ENCODE assay signal across 8 cellular contexts in the genomic region with DNA sequence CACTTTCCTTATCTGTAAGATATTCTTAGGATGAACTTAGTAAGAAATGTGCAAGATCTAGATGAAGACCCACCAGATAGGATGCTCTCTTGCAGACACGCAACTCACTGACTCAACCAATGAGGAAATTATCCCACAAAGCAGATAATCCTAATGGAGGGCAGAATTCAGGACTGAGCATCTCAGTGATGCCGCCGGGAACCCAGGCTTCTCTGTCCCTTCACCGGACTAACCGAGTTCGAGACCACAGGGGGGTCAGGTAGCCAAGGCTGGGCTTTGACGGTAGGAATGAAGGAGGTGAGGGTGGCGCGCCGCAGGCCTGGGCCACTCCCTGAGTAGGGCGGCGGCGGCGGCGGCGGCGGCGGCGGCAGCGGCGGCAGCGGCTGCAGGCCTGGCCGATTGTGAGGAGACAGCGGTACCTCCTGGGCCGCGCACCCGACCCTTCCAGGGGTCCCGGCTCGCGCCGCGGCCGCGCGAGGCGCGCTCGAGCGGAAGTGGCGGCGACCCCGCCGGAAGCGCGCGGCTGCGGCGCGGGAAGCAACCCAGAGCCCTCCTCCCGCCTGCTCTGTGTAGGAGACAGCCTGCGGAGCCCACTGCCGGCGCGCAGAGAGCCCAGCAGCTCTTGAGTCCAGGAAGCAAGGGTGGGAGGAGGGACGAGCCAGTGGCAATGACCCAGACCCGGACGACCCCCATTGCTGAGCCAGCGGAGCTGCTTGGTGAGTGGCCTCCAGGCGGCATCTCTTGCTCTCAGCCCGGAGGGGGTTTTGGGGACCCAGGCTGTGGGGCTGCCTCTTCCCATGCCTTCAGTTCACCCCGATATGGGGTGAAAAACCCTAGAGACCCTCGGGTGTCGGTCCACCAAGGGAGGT. TPM values are rescaled to one million over a fixed set of nuclear protein-coding genes. Genes with fewer than 3 reads are reported as not detected.
DNase-seq lines count a peak whose midpoint lies in the region; ATAC-seq and TF ChIP-seq lines count a peak whose summit lies in the region.

A gene with protein sequence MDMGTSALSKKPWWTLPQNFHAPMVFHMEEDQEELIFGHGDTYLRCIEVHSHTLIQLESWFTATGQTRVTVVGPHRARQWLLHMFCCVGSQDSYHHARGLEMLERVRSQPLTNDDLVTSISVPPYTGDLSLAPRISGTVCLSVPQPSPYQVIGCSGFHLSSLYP (minus strand): TSS at position 496 of the 869 bp plus-strand sequence. CDS start 20,679 bp downstream, outside the sequence.

- H2AK5ac ChIP-seq in IMR-90 (ENCODE audit: low read depth, low read length), result peak within 1 kb of the TSS; percentile 90

- peaks cover 13 to 24% of the 10 kb centered on the region in 2 experiments; a peak in 3 of 4 replicates for H3K79me1 ChIP-seq in IMR-90 (ENCODE audit: low read depth in 1 of 2, low read length in 2 of 2)

- ATAC-seq in GM21515 (IDR thresholded peaks at IDR 0.05; ENCODE audit: unreplicated experiment) (peak; percentile 92), IMR-90 (ENCODE audit: low read depth) (peak; percentile 93)
- peak; percentile 91 to 94 for ATAC-seq in activated naive CD4-positive, alpha-beta T cell treated with anti-CD3 and anti-CD28 coated beads, Interleukin-2, amount 50 U/mL, for 72 hours

- intact Hi-C loops in IMR-90 (cut with micrococcal nuclease) (no loop called here), left ventricle myocardium inferior (cut with micrococcal nuclease) (no loop called here), uterus (cut with DNase I; ENCODE audit: low total_unique reads) (no loop called here)

- H3K18ac ChIP-seq in IMR-90 (ENCODE audit: low read depth, low read length), result peak within 1 kb of the TSS; percentile 48

- H3K9ac ChIP-seq in IMR-90 (ENCODE audit: low read depth, low read length), result peak within 1 kb of the TSS; percentile 88

- peak within 1 kb of the TSS; percentile 80 for H3K27ac ChIP-seq in IMR-90 (ENCODE audit: insufficient read depth, low read length)
- peak within 1 kb of the TSS; percentile 59 for H3K27ac ChIP-seq in left ventricle myocardium inferior (replicated peaks)
- peak within 1 kb of the TSS; percentile 64 to 75 for H3K27ac ChIP-seq in uterus

- H3K9me3 Mint-ChIP-seq in activated naive CD4-positive, alpha-beta T cell treated with anti-CD3 and anti-CD28 coated beads, Interleukin-2, amount 50 U/mL, for 72 hours, result no peaks in the 10 kb centered on the region

- WGBS in IMR-90 (ENCODE audit: extremely low coverage in 2 of 2, insufficient read length in 1 of 2), 2 experiments, result 1% methylated on average over 29 of the region's 63 CpGs; no CpG with 5 or more reads in 1 of the 2 experiments

- H2AFZ ChIP-seq in IMR-90 (replicated peaks; ENCODE audit: low read length, poor library complexity), result peak within 1 kb of the TSS; percentile 98

- H3K14ac ChIP-seq in IMR-90 (replicated peaks; ENCODE audit: low read depth, low read length), result peak within 1 kb of the TSS; percentile 91

- peaks cover 3% of the 10 kb centered on the region for H3K36me3 ChIP-seq in IMR-90 (ENCODE audit: control insufficient read depth, insufficient read depth, low read length)
- H3K36me3 ChIP-seq in left ventricle myocardium inferior, result no peaks in the 10 kb centered on the region
- no peaks in the 10 kb centered on the region for H3K36me3 ChIP-seq in uterus

- CTCF ChIA-PET in IMR-90 (lab: Yijun Ruan, JAX), result no interaction called here

- DNase-seq in EH (ENCODE audit: low read depth), result peak; percentile 71
- peak; percentile 54 for DNase-seq in IMR-90
- peak; percentile 6 for DNase-seq in SHP77 treated with DMSO at 0.1 percent for 48 hours (lab: John Stamatoyannopoulos, UW)
- DNase-seq in activated naive CD4-positive, alpha-beta T cell treated with anti-CD3 and anti-CD28 coated beads, Interleukin-2, amount 50 U/mL, for 72 hours (ENCODE audit: low spot score in 2 of 2), result peak; percentile 63 to 69
- peak; percentile 33 for DNase-seq in left ventricle myocardium inferior
- peak; percentile 51 for DNase-seq in putamen (ENCODE audit: low spot score)
- peak; percentile 20 to 48 for DNase-seq in uterus

- H3K23ac ChIP-seq in IMR-90 (ENCODE audit: low read depth, low read length), result peak within 1 kb of the TSS; percentile 92

- H3K4me1 ChIP-seq in IMR-90 (ENCODE audit: control insufficient read depth, insufficient read depth, low read length), result no peaks in the 10 kb centered on the region
- peaks cover 20% of the 10 kb centered on the region for H3K4me1 ChIP-seq in left ventricle myocardium inferior
- H3K4me1 ChIP-seq in uterus, result no peaks in the 10 kb centered on the region

- H3K4me3 ChIP-seq in IMR-90 (ENCODE audit: insufficient read depth, low read depth, low read length), result peak within 1 kb of the TSS; percentile 97
- peak within 1 kb of the TSS; percentile 76 for H3K4me3 ChIP-seq in left ventricle myocardium inferior
- H3K4me3 ChIP-seq in uterus, result peak within 1 kb of the TSS; percentile 68 to 69

- peak within 1 kb of the TSS; percentile 96 for H4K5ac ChIP-seq in IMR-90 (ENCODE audit: low read depth, low read length)

- peak within 1 kb of the TSS; percentile 73 for H4K91ac ChIP-seq in IMR-90 (ENCODE audit: insufficient read depth, low read depth, low read length)

- no peaks in the 10 kb centered on the region for H4K20me1 ChIP-seq in IMR-90 (ENCODE audit: insufficient read depth, low read length)

- in situ Hi-C loops in IMR-90 (cut with MboI; ENCODE audit: low sequenced_read_pairs), result no loop called here

- H3K27ac Mint-ChIP-seq in activated naive CD4-positive, alpha-beta T cell treated with anti-CD3 and anti-CD28 coated beads, Interleukin-2, amount 50 U/mL, for 72 hours, result peak within 1 kb of the TSS; percentile 56 to 80

- no peak within 1 kb of the TSS; the same call in 1 of the 2 replicates for H2BK20ac ChIP-seq in IMR-90 (ENCODE audit: low read depth, low read length)

- POLR2A ChIA-PET in IMR-90 (lab: Charles Lee; ENCODE audit: unreplicated experiment), result interaction anchor here (0.6 kb wide), 1 partner anchor 15 kb away, joined by 14 read pairs; no protein-coding TSS in a partner anchor

- peaks cover 12 to 14% of the 10 kb centered on the region in 2 donors for H3K36me3 Mint-ChIP-seq in activated naive CD4-positive, alpha-beta T cell treated with anti-CD3 and anti-CD28 coated beads, Interleukin-2, amount 50 U/mL, for 72 hours

- H3K56ac ChIP-seq in IMR-90 (ENCODE audit: extremely low read depth, insufficient read depth, low read length), result peak within 1 kb of the TSS; percentile 70

- H3K4me2 ChIP-seq in IMR-90 (ENCODE audit: low read depth, low read length), result peak within 1 kb of the TSS; percentile 98

- no TSS peak for BruUV-seq in IMR-90 (replicated peaks; lab: Mats Ljungman, UMichigan)

- peak within 1 kb of the TSS; percentile 40 for H2BK5ac ChIP-seq in IMR-90 (ENCODE audit: low read depth, low read length, poor library complexity, severe bottlenecking)

- H3K27me3 ChIP-seq in IMR-90 (ENCODE audit: control insufficient read depth, insufficient read depth, low read length) (no peaks in the 10 kb centered on the region), left ventricle myocardium inferior (ENCODE audit: low read depth) (peaks cover 8% of the 10 kb centered on the region), uterus (no peaks in the 10 kb centered on the region)

- peak within 1 kb of the TSS; percentile 92 for H2AK9ac ChIP-seq in IMR-90 (replicated peaks; ENCODE audit: low read depth, low read length, poor library complexity)

- H3K9me3 ChIP-seq in IMR-90 (ENCODE audit: control insufficient read depth, insufficient read depth, low read length) (no peaks in the 10 kb centered on the region), left ventricle myocardium inferior (replicated peaks) (no peaks in the 10 kb centered on the region), uterus (no peaks in the 10 kb centered on the region)

- H2BK15ac ChIP-seq in IMR-90 (ENCODE audit: low read depth, low read length), result peak within 1 kb of the TSS; percentile 19; the same call in 1 of the 3 replicates

- dilution Hi-C loops in IMR-90 (cut with HindIII; ENCODE audit: low sequenced_read_pairs, unreplicated experiment), result no loop called here

- H3K4ac ChIP-seq in IMR-90 (ENCODE audit: low read depth, low read length), result peak within 1 kb of the TSS; percentile 91

- TF ChIP-seq CTCF in IMR-90 (conservative IDR thresholded peaks at IDR 0.05; ENCODE audit: low read depth, low read length), result peak; percentile 19; the same call in 1 of the 2 replicates
- TF ChIP-seq CTCF in left ventricle myocardium inferior (IDR thresholded peaks at IDR 0.05; ENCODE audit: borderline replicate concordance), result no peak
- TF ChIP-seq CTCF in uterus (IDR thresholded peaks at IDR 0.05), result no peak

- no peak for TF ChIP-seq RAD21 in IMR-90 (IDR thresholded peaks at IDR 0.05; ENCODE audit: low read length)

- H4K8ac ChIP-seq in IMR-90 (ENCODE audit: low read depth in 2 of 2, low read length in 2 of 2), result peak within 1 kb of the TSS; percentile 89 to 99

- TF ChIP-seq POLR2A in IMR-90 (IDR thresholded peaks at IDR 0.05; ENCODE audit: low read depth, low read length), result no peak
- TF ChIP-seq POLR2A in uterus (IDR thresholded peaks at IDR 0.05), result no peak

- H3K9me1 ChIP-seq in IMR-90 (ENCODE audit: insufficient read depth, low read length), result peaks cover 18% of the 10 kb centered on the region

- peak within 1 kb of the TSS; percentile 66 for H2BK120ac ChIP-seq in IMR-90 (ENCODE audit: low read depth, low read length)

TF ChIP-seq in IMR-90, 13 proteins besides CTCF, POLR2A, EP300 and RAD21:
- TF ChIP-seq MAFK (IDR thresholded peaks at IDR 0.05; ENCODE audit: low read depth, low read length) (no peak), MAZ (IDR thresholded peaks at IDR 0.05; ENCODE audit: borderline replicate concordance, low read depth, low read length) (no peak), FOS (IDR thresholded peaks at IDR 0.05; ENCODE audit: low read depth, low read length) (no peak), MXI1 (IDR thresholded peaks at IDR 0.05; ENCODE audit: borderline replicate concordance, low read depth, low read length) (no peak), CEBPB (IDR thresholded peaks at IDR 0.05; ENCODE audit: low read depth, low read length) (no peak), NFE2L2 (IDR thresholded peaks at IDR 0.05; ENCODE audit: low read depth, low read length) (no peak), SMC3 (IDR thresholded peaks at IDR 0.05; ENCODE audit: low read depth, low read length) (no peak)

RNA-seq across cellular contexts. Expression of the gene that starts here (rescaled TPM):
- 1.6 and 1.7 TPM in 2 replicates for total RNA-seq in IMR-90 (2012; rRNA removed)
- 4.1 and 5.5 TPM in 2 replicates for polyA plus RNA-seq in IMR-90 (2012; rRNA removed)
- polyA plus RNA-seq in IMR-90 (2012; cell fraction: cytosol; rRNA removed), result 5.1 and 6.4 TPM in 2 replicates
- 13.5 and 15.3 TPM in 2 replicates for polyA plus RNA-seq in IMR-90 (2012; cell fraction: nucleus; rRNA removed; ENCODE audit: low replicate concordance)
- total RNA-seq in activated naive CD4-positive, alpha-beta T cell treated with anti-CD3 and anti-CD28 coated beads, Interleukin-2, amount 50 U/mL, for 72 hours, result 1 to 10 TPM; 2.3 to 4.0 TPM
- total RNA-seq in left ventricle myocardium inferior, result 1.1 TPM
- 1 to 10 TPM in 3 of 4 donors, not detected in 1; 1.0 to 4.8 (median 1.8) TPM for total RNA-seq in uterus

Comparison
In these comparisons a context has a peak if more than half of its experiments do, and no peak if none do; other contexts are left out.
1. Peak in every context shown above with its lines: DNase-seq, ATAC-seq, H3K4me3 ChIP-seq and H3K27ac ChIP-seq.
2. DNase-seq: peak in every context shown above with its lines; median percentile 71 in EH; 66 in activated naive CD4-positive, alpha-beta T cell treated with anti-CD3 and anti-CD28 coated beads, Interleukin-2, amount 50 U/mL, for 72 hours; 54 in IMR-90; 51 in putamen; 34 in uterus; 33 in left ventricle myocardium inferior; 6 in SHP77 treated with DMSO at 0.1 percent for 48 hours.